ENCODE assay signal across 8 cellular contexts in genomic region chr7:90178592-90179279, GRCh38. TPM values are rescaled to one million over a fixed set of nuclear protein-coding genes. Genes with fewer than 3 reads are reported as not detected.
DNase-seq lines count a peak whose midpoint lies in the region; ATAC-seq, FAIRE-seq and TF ChIP-seq lines count a peak whose summit lies in the region.

No MANE protein-coding gene starts in this region.

- ATAC-seq in HG02759 (IDR thresholded peaks at IDR 0.05; ENCODE audit: unreplicated experiment) = peak; percentile 95

- TF ChIP-seq CTCF in dorsolateral prefrontal cortex (IDR thresholded peaks at IDR 0.05 in 54 of 56, conservative IDR thresholded peaks at IDR 0.05 in 2 of 56; ENCODE audit: low read depth in 1 of 56, partially characterized antibody in 56 of 56) (no peak), thyroid gland (IDR thresholded peaks at IDR 0.05) (no peak)

- no peak for TF ChIP-seq POLR2A in thyroid gland (IDR thresholded peaks at IDR 0.05)

- 79 to 89% methylated on average over 6 of the region's 6 CpGs for WGBS in thyroid gland, 2 donors

- H3K36me3 ChIP-seq in thyroid gland = no peaks in the 10 kb centered on the region

- intact Hi-C loops in dorsolateral prefrontal cortex (cut with DNase I) = loop anchor here in 1 of 2 donors (5.0 kb wide), 1 partner anchor 34 kb away; the partner anchor contains the start of gene STEAP2
- intact Hi-C loops in thyroid gland (cut with DNase I) = no loop called here

- peaks cover 0 to 7% of the 10 kb centered on the region in 2 donors for H3K4me1 ChIP-seq in thyroid gland

- H3K4me3 ChIP-seq in dorsolateral prefrontal cortex (no peak overlapping the region), thyroid gland (replicated peaks in 1 of 3) (no peak overlapping the region)

- no peaks in the 10 kb centered on the region for H3K9me3 ChIP-seq in thyroid gland

- FAIRE-seq in urothelium cell line (lab: Jason Lieb, UNC) = peak; percentile 94

- H3K27me3 ChIP-seq in dorsolateral prefrontal cortex (no peaks in the 10 kb centered on the region), thyroid gland (no peaks in the 10 kb centered on the region)

- H3K27ac ChIP-seq in dorsolateral prefrontal cortex = peak overlapping the region in 51 of 59 donors; percentile 15 to 86 (median 66)
- no peak overlapping the region for H3K27ac ChIP-seq in thyroid gland

- DNase-seq in activated CD4-positive, alpha-beta T cell treated with anti-CD3 and anti-CD28 coated beads for 48 hours = peak; percentile 16
- DNase-seq in activated CD4-positive, alpha-beta T cell treated with anti-CD3 and anti-CD28 coated beads for 1 hour = no peak
- DNase-seq in NCI-H226 (peak; percentile 23), dorsolateral prefrontal cortex (no peak), urothelium cell line (ENCODE audit: low spot score) (peak; percentile 79), thyroid gland (no peak), cerebellar cortex (ENCODE audit: low spot score) (no peak)

RNA-seq across cellular contexts. Expression of gene STEAP1, which starts 24.5 kb away (rescaled TPM):
- 1 to 10 TPM in 118 of 120 experiments, under 1 TPM in 2; 0.78 to 8.2 (median 3.8) TPM for total RNA-seq in dorsolateral prefrontal cortex
- 10 to 100 TPM in 1 of 4 donors, 1 to 10 TPM in 3; 1.4 to 27.5 (median 7.3) TPM for total RNA-seq in thyroid gland

RNA-seq across cellular contexts. Expression of gene STEAP2, which starts 32.8 kb away (rescaled TPM):
- total RNA-seq in dorsolateral prefrontal cortex = 10 to 100 TPM; 15.5 to 92.8 (median 53.9) TPM
- total RNA-seq in thyroid gland = 10 to 100 TPM; 11.9 to 34.3 (median 27.4) TPM

Comparison
In these comparisons a context has a peak if more than half of its experiments do, and no peak if none do; other contexts are left out.
1. DNase-seq: peak in activated CD4-positive, alpha-beta T cell treated with anti-CD3 and anti-CD28 coated beads for 48 hours (single experiment), NCI-H226 (single experiment) and urothelium cell line (single experiment); none in activated CD4-positive, alpha-beta T cell treated with anti-CD3 and anti-CD28 coated beads for 1 hour (single experiment), dorsolateral prefrontal cortex (0 of 10), thyroid gland (0 of 2) and cerebellar cortex (single experiment).
2. H3K27ac ChIP-seq: peak in dorsolateral prefrontal cortex (51 of 59); none in thyroid gland (0 of 3).